ENCODE assay signal across 9 cellular contexts in genomic region chr3:196666001-196666867, GRCh38. TPM values are rescaled to one million over a fixed set of nuclear protein-coding genes. Genes with fewer than 3 reads are reported as not detected.
A peak's percentile ranks its signal among the peaks of the same experiment; 100 is the strongest.
DNase-seq lines count a peak whose midpoint lies in the region; ATAC-seq and TF ChIP-seq lines count a peak whose summit lies in the region.
"Had no signal": no experiment of that assay in that cellular context is flagged by ENCODE, and none has a peak within 500 bp of the region (broad histone marks: within the 10 kb centered on the region; RNA-seq: fewer than 3 reads in every experiment).

No MANE protein-coding gene starts in this region.

- no peaks in the 10 kb centered on the region for H3K9me3 Mint-ChIP-seq in HFFc6
- H3K9me3 Mint-ChIP-seq in activated naive CD8-positive, alpha-beta T cell treated with anti-CD3 and anti-CD28 coated beads for 36 hours = no peaks in the 10 kb centered on the region
- no peaks in the 10 kb centered on the region for H3K9me3 Mint-ChIP-seq in activated naive CD8-positive, alpha-beta T cell treated with anti-CD3 and anti-CD28 coated beads, Interleukin-2, amount 50 U/mL, for 24 hours

- H3K36me3 ChIP-seq in fibroblast of lung (ENCODE audit: control insufficient read depth, insufficient read depth, low read length) = no peaks in the 10 kb centered on the region
- H3K36me3 ChIP-seq in tibial nerve = peaks cover 0 to 3% (median 0%) of the 10 kb centered on the region in 3 donors

- TF ChIP-seq POLR2A in tibial nerve (IDR thresholded peaks at IDR 0.05) = no peak

- H3K27me3 Mint-ChIP-seq in HFFc6 (ENCODE audit: insufficient read depth) = peaks cover 30% of the 10 kb centered on the region
- H3K27me3 Mint-ChIP-seq in activated naive CD8-positive, alpha-beta T cell treated with anti-CD3 and anti-CD28 coated beads for 36 hours = no peaks in the 10 kb centered on the region
- no peaks in the 10 kb centered on the region for H3K27me3 Mint-ChIP-seq in activated naive CD8-positive, alpha-beta T cell treated with anti-CD3 and anti-CD28 coated beads, Interleukin-2, amount 50 U/mL, for 24 hours

- H3K4me3 Mint-ChIP-seq in HFFc6 = peak overlapping the region; percentile 2; the same call in 1 of the 2 replicates
- no peak overlapping the region for H3K4me3 Mint-ChIP-seq in activated naive CD8-positive, alpha-beta T cell treated with anti-CD3 and anti-CD28 coated beads for 36 hours
- no peak overlapping the region for H3K4me3 Mint-ChIP-seq in activated naive CD8-positive, alpha-beta T cell treated with anti-CD3 and anti-CD28 coated beads, Interleukin-2, amount 50 U/mL, for 24 hours

- DNase-seq in A172 (ENCODE audit: low spot score) = peak; percentile 95
- peak; percentile 68 for DNase-seq in HFFc6
- peak; percentile 100 for DNase-seq in NCI-H82 treated with DMSO at 0.1 percent for 48 hours (lab: John Stamatoyannopoulos, UW; ENCODE audit: unreplicated experiment)
- DNase-seq in fibroblast of lung (ENCODE audit: low read depth in 2 of 2) = peak; percentile 69 to 75
- DNase-seq in tibial nerve (ENCODE audit: low spot score in 2 of 2) = peak; percentile 25 to 37
- no peak for DNase-seq in ACHN
- no peak for DNase-seq in activated naive CD8-positive, alpha-beta T cell treated with anti-CD3 and anti-CD28 coated beads for 36 hours
- DNase-seq in activated naive CD8-positive, alpha-beta T cell treated with anti-CD3 and anti-CD28 coated beads, Interleukin-2, amount 50 U/mL, for 24 hours = no peak

- H3K4me3 ChIP-seq in fibroblast of lung (replicated peaks in 1 of 4; ENCODE audit: control extremely low read depth in 1 of 4, insufficient read depth in 1 of 4, low read depth in 3 of 4, low read length in 4 of 4) (no peak overlapping the region), tibial nerve (no peak overlapping the region)
- H3K4me3 ChIP-seq: skin epidermis had no signal

- no peaks in the 10 kb centered on the region for H4K20me1 ChIP-seq in fibroblast of lung (ENCODE audit: control insufficient read depth, extremely low read depth, insufficient read depth, low read length)

- 46 to 49% methylated on average over 23 of the region's 23 CpGs for WGBS in tibial nerve, 2 donors

- no peak overlapping the region for H3K9ac ChIP-seq in fibroblast of lung (ENCODE audit: insufficient read depth, low read length)

- H3K27ac ChIP-seq in fibroblast of lung (ENCODE audit: insufficient read depth, low read length) (peak overlapping the region; percentile 16), tibial nerve (peak overlapping the region in 1 of 4 donors; percentile 27)

- H2AFZ ChIP-seq in fibroblast of lung (ENCODE audit: low read length) = peak overlapping the region; percentile 60

- H3K36me3 Mint-ChIP-seq in HFFc6 (ENCODE audit: low read depth) = no peaks in the 10 kb centered on the region
- peaks cover 4% of the 10 kb centered on the region for H3K36me3 Mint-ChIP-seq in activated naive CD8-positive, alpha-beta T cell treated with anti-CD3 and anti-CD28 coated beads for 36 hours
- no peaks in the 10 kb centered on the region for H3K36me3 Mint-ChIP-seq in activated naive CD8-positive, alpha-beta T cell treated with anti-CD3 and anti-CD28 coated beads, Interleukin-2, amount 50 U/mL, for 24 hours (ENCODE audit: low read depth)

- no peaks in the 10 kb centered on the region for H3K79me2 ChIP-seq in fibroblast of lung (ENCODE audit: control insufficient read depth, insufficient read depth, low read length)

- peak in 1 of 2 donors; percentile 53 for TF ChIP-seq EP300 in tibial nerve (IDR thresholded peaks at IDR 0.05)

- peaks cover 22% of the 10 kb centered on the region for H3K4me1 Mint-ChIP-seq in HFFc6 (ENCODE audit: low read depth)
- H3K4me1 Mint-ChIP-seq in activated naive CD8-positive, alpha-beta T cell treated with anti-CD3 and anti-CD28 coated beads for 36 hours = peaks cover 6% of the 10 kb centered on the region
- H3K4me1 Mint-ChIP-seq in activated naive CD8-positive, alpha-beta T cell treated with anti-CD3 and anti-CD28 coated beads, Interleukin-2, amount 50 U/mL, for 24 hours = peaks cover 7% of the 10 kb centered on the region

- peaks cover 3% of the 10 kb centered on the region for H3K4me1 ChIP-seq in fibroblast of lung (ENCODE audit: control insufficient read depth, extremely low read depth, insufficient read depth, low read length)
- peaks cover 0 to 15% (median 0%) of the 10 kb centered on the region in 4 donors for H3K4me1 ChIP-seq in tibial nerve

- in situ Hi-C loops in ACHN (cut with HindIII; ENCODE audit: low pct_ligation_motif_present, low pct_unique_long_range_greater_than_20kb, low sequenced_read_pairs) = no loop called here

- H3K9me3 ChIP-seq in fibroblast of lung (ENCODE audit: control insufficient read depth, insufficient read depth, low read depth, low read length) (no peaks in the 10 kb centered on the region), tibial nerve (no peaks in the 10 kb centered on the region)

- no peaks in the 10 kb centered on the region for H3K27me3 ChIP-seq in fibroblast of lung (ENCODE audit: control insufficient read depth, insufficient read depth, low read length)
- H3K27me3 ChIP-seq in tibial nerve = no peaks in the 10 kb centered on the region

- ATAC-seq in activated naive CD8-positive, alpha-beta T cell treated with anti-CD3 and anti-CD28 coated beads, Interleukin-2, amount 50 U/mL, for 24 hours = no peak

- no peak overlapping the region for H3K27ac Mint-ChIP-seq in HFFc6
- H3K27ac Mint-ChIP-seq in activated naive CD8-positive, alpha-beta T cell treated with anti-CD3 and anti-CD28 coated beads for 36 hours = no peak overlapping the region
- no peak overlapping the region for H3K27ac Mint-ChIP-seq in activated naive CD8-positive, alpha-beta T cell treated with anti-CD3 and anti-CD28 coated beads, Interleukin-2, amount 50 U/mL, for 24 hours

- TF ChIP-seq CTCF in HFFc6 (IDR thresholded peaks at IDR 0.05) = no peak
- TF ChIP-seq CTCF in fibroblast of lung (conservative IDR thresholded peaks at IDR 0.05 in 1 of 2, IDR thresholded peaks at IDR 0.05 in 1 of 2; ENCODE audit: low read depth in 1 of 2, low read length in 2 of 2) = no peak
- TF ChIP-seq CTCF in tibial nerve (IDR thresholded peaks at IDR 0.05) = no peak

- peak overlapping the region; percentile 32 for H3K4me2 ChIP-seq in fibroblast of lung (ENCODE audit: extremely low read depth, insufficient read depth, low read length)

RNA-seq across cellular contexts. Expression of gene NRROS, which starts 26.7 kb away (rescaled TPM):
- total RNA-seq in A172 (2014; rRNA removed; shearing (Covaris generic)) = not detected in 2 replicates
- total RNA-seq in HFFc6 (2021; fragmentation: NEBNext Ultra II Directional; extraction: Animal tissue kit (Norgen Biotek cat#: 25700)) = under 1 TPM in 5 of 6 experiments, not detected in 1; 0.07 to 0.23 (median 0.13) TPM
- total RNA-seq in fibroblast of lung (under 0.01 and 0.33 TPM in 2 replicates), tibial nerve (10 to 100 TPM in 3 of 4 donors, 1 to 10 TPM in 1; 8.6 to 16.4 (median 12.7) TPM)
- polyA plus RNA-seq in fibroblast of lung = 0.08 and 0.43 TPM in 2 replicates
- polyA plus RNA-seq in fibroblast of lung (2012) = 0.17 and 0.83 TPM in 2 replicates
- polyA minus RNA-seq in fibroblast of lung (ENCODE audit: low replicate concordance) = 0.12 and 1.3 TPM in 2 replicates
- total RNA-seq in activated naive CD8-positive, alpha-beta T cell treated with anti-CD3 and anti-CD28 coated beads for 36 hours = 10 to 100 TPM; 21.2 to 22.0 TPM

RNA-seq across cellular contexts. Expression of gene CEP19, which starts 45.8 kb away (rescaled TPM):
- total RNA-seq in A172 (2014; rRNA removed; shearing (Covaris generic)) = 9.7 and 13.8 TPM in 2 replicates
- 1 to 10 TPM; 1.9 to 2.6 (median 2.1) TPM for total RNA-seq in HFFc6 (2021; fragmentation: NEBNext Ultra II Directional; extraction: Animal tissue kit (Norgen Biotek cat#: 25700))
- 3.6 and 4.4 TPM in 2 replicates for total RNA-seq in fibroblast of lung
- polyA plus RNA-seq in fibroblast of lung = 2.3 and 3.2 TPM in 2 replicates
- 1.5 and 1.6 TPM in 2 replicates for polyA plus RNA-seq in fibroblast of lung (2012)
- not detected in 2 replicates for polyA minus RNA-seq in fibroblast of lung (ENCODE audit: low replicate concordance)
- total RNA-seq in tibial nerve = 1 to 10 TPM; 1.8 to 4.0 (median 3.2) TPM
- 1 to 10 TPM; 5.6 to 6.4 TPM for total RNA-seq in activated naive CD8-positive, alpha-beta T cell treated with anti-CD3 and anti-CD28 coated beads for 36 hours

RNA-seq across cellular contexts. Expression of gene PIGX, which starts 45.9 kb away (rescaled TPM):
- 66.8 and 70.2 TPM in 2 replicates for total RNA-seq in A172 (2014; rRNA removed; shearing (Covaris generic))
- 10 to 100 TPM; 19.6 to 25.0 (median 24.2) TPM for total RNA-seq in HFFc6 (2021; fragmentation: NEBNext Ultra II Directional; extraction: Animal tissue kit (Norgen Biotek cat#: 25700))
- total RNA-seq in fibroblast of lung (10.7 and 11.0 TPM in 2 replicates), tibial nerve (10 to 100 TPM; 28.8 to 57.9 (median 33.7) TPM)
- polyA plus RNA-seq in fibroblast of lung = 11.9 and 17.0 TPM in 2 replicates
- polyA plus RNA-seq in fibroblast of lung (2012) = 11.6 and 11.9 TPM in 2 replicates
- 1.3 and 6.5 TPM in 2 replicates for polyA minus RNA-seq in fibroblast of lung (ENCODE audit: low replicate concordance)
- 10 to 100 TPM; 41.4 to 44.3 TPM for total RNA-seq in activated naive CD8-positive, alpha-beta T cell treated with anti-CD3 and anti-CD28 coated beads for 36 hours

Comparison
In these comparisons a context has a peak if more than half of its experiments do, and no peak if none do; other contexts are left out.
1. DNase-seq: peak in A172 (single experiment), HFFc6 (single experiment), NCI-H82 treated with DMSO at 0.1 percent for 48 hours (single experiment), fibroblast of lung (2 of 2) and tibial nerve (2 of 2); none in ACHN (single experiment), activated naive CD8-positive, alpha-beta T cell treated with anti-CD3 and anti-CD28 coated beads for 36 hours (single experiment) and activated naive CD8-positive, alpha-beta T cell treated with anti-CD3 and anti-CD28 coated beads, Interleukin-2, amount 50 U/mL, for 24 hours (single experiment).